8 cellular contexts compared by ENCODE assay signal in the genomic region with DNA sequence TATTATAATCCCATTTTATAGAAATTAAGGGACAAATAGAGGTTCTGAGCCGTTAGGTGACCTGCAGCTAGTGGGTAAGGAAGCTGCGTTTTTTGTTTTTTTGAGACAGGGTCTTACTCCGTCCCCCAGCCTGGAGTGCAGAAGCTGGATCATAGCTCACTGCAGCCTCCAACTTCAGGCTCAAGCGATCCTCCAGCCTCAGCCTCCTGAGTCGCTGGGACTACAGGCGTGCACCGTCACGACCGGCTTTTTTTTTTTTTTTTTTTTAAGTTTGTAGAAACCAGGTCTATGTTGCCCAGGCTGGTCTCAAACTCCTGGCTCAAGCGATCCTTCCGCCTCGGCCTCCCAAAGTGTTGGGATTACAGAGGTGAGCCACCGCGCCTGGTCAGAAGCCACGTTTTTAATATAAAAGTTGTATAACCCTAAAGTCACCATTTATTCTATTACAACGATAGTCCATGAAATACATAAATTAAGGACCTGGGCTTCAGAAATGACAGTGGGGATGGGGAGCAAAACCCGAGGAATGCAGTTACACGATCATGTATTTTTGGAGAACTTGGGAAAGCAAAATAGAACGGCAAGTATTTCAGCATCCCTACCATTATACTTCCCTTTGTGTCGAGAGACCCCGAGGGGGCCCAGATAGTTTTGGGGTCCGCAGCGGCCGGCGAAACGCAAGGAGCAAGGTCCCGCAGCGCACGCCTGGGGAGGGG. TPM values are rescaled to one million over a fixed set of nuclear protein-coding genes. Genes with fewer than 3 reads are reported as not detected.
DNase-seq lines count a peak whose midpoint lies in the region; ATAC-seq and TF ChIP-seq lines count a peak whose summit lies in the region.

No MANE protein-coding gene starts in this region.

- H3K79me1 ChIP-seq in mesendoderm (ENCODE audit: low read length) = peaks cover 6% of the 10 kb centered on the region

- H2BK15ac ChIP-seq in mesendoderm (replicated peaks; ENCODE audit: low read depth) = no peak overlapping the region

- peaks cover 44% of the 10 kb centered on the region for H3K4me1 Mint-ChIP-seq in stimulated activated naive CD8-positive, alpha-beta T cell treated with anti-CD3 and anti-CD28 coated beads, Interleukin-15, Interleukin-2, amounts not matched to agents 100 ng/mL and 50 ng/mL, for 24 hours (ENCODE audit: low read depth)

- TF ChIP-seq CTCF in astrocyte of the cerebellum (IDR thresholded peaks at IDR 0.05; ENCODE audit: low read depth, low read length, missing control alignments) = no peak

- peaks cover 3% of the 10 kb centered on the region for H3K36me3 ChIP-seq in mesendoderm (ENCODE audit: control insufficient read depth, insufficient read depth, low read length)

- peak overlapping the region; percentile 94 for H3K4me3 Mint-ChIP-seq in stimulated activated naive CD8-positive, alpha-beta T cell treated with anti-CD3 and anti-CD28 coated beads, Interleukin-15, Interleukin-2, amounts not matched to agents 100 ng/mL and 50 ng/mL, for 24 hours

- H3K9me3 Mint-ChIP-seq in stimulated activated naive CD8-positive, alpha-beta T cell treated with anti-CD3 and anti-CD28 coated beads, Interleukin-15, Interleukin-2, amounts not matched to agents 100 ng/mL and 50 ng/mL, for 24 hours = no peaks in the 10 kb centered on the region

- no peak overlapping the region for H2AK5ac ChIP-seq in mesendoderm (ENCODE audit: low read length)

- H3K79me2 ChIP-seq in mesendoderm (ENCODE audit: control insufficient read depth, insufficient read depth, low read length) = peaks cover 20% of the 10 kb centered on the region

- H3K4me2 ChIP-seq in mesendoderm (ENCODE audit: low read length) = peak overlapping the region; percentile 71

- peak overlapping the region; percentile 66 for H3K23ac ChIP-seq in mesendoderm (ENCODE audit: low read length)

- peak overlapping the region; percentile 98 for H3K9ac ChIP-seq in mesendoderm (ENCODE audit: low read length)

- H3K4ac ChIP-seq in mesendoderm (ENCODE audit: low read depth, low read length) = peak overlapping the region; percentile 18

- peak overlapping the region; percentile 56 for H4K5ac ChIP-seq in mesendoderm (ENCODE audit: low read length)

- H3K4me3 ChIP-seq in astrocyte of the cerebellum (ENCODE audit: low read depth, low read length) (peak overlapping the region; percentile 77), mesendoderm (ENCODE audit: low read length) (peak overlapping the region; percentile 99)

- no peak overlapping the region for H4K8ac ChIP-seq in mesendoderm (ENCODE audit: low read depth, low read length)

- peaks cover 3% of the 10 kb centered on the region for H3K4me1 ChIP-seq in mesendoderm (ENCODE audit: control insufficient read depth, low read depth, low read length)

- H3K18ac ChIP-seq in mesendoderm (ENCODE audit: low read length) = peak overlapping the region; percentile 8

- H3K36me3 Mint-ChIP-seq in stimulated activated naive CD8-positive, alpha-beta T cell treated with anti-CD3 and anti-CD28 coated beads, Interleukin-15, Interleukin-2, amounts not matched to agents 100 ng/mL and 50 ng/mL, for 24 hours (ENCODE audit: low read depth) = peaks cover 40% of the 10 kb centered on the region

- H2BK5ac ChIP-seq in mesendoderm (ENCODE audit: low read length) = no peak overlapping the region

- H2BK120ac ChIP-seq in mesendoderm (ENCODE audit: low read depth, low read length) = no peak overlapping the region

- peaks cover 4% of the 10 kb centered on the region for H3K27me3 Mint-ChIP-seq in stimulated activated naive CD8-positive, alpha-beta T cell treated with anti-CD3 and anti-CD28 coated beads, Interleukin-15, Interleukin-2, amounts not matched to agents 100 ng/mL and 50 ng/mL, for 24 hours

- peak overlapping the region; percentile 95 for H3K56ac ChIP-seq in mesendoderm (ENCODE audit: low read length)

- in situ Hi-C loops in astrocyte of the cerebellum (cut with HindIII; ENCODE audit: low sequenced_read_pairs) = no loop called here

- WGBS in mesendoderm (ENCODE audit: extremely low coverage, insufficient coverage, low lambda C conversion rate) = no CpG with 5 or more reads among the region's 29 CpGs

- ATAC-seq in stimulated activated naive CD8-positive, alpha-beta T cell treated with anti-CD3 and anti-CD28 coated beads, Interleukin-15, Interleukin-2, amounts not matched to agents 100 U/mL and 50 U/mL, for 24 hours = no peak
- ATAC-seq in HG02588 (IDR thresholded peaks at IDR 0.05; ENCODE audit: unreplicated experiment) = no peak

- no peak overlapping the region for H3K27ac ChIP-seq in mesendoderm (ENCODE audit: low read depth, low read length)

- H3K27ac Mint-ChIP-seq in stimulated activated naive CD8-positive, alpha-beta T cell treated with anti-CD3 and anti-CD28 coated beads, Interleukin-15, Interleukin-2, amounts not matched to agents 100 ng/mL and 50 ng/mL, for 24 hours = peak overlapping the region; percentile 88

- DNase-seq in stimulated activated naive CD8-positive, alpha-beta T cell treated with anti-CD3 and anti-CD28 coated beads, Interleukin-15, Interleukin-2, amounts not matched to agents 100 U/mL and 50 U/mL, for 24 hours = no peak
- no peak for DNase-seq in astrocyte of the cerebellum (ENCODE audit: low read depth)
- peak; percentile 8 for DNase-seq in mesendoderm
- DNase-seq in NCI-H2029 treated with DMSO at 0.1 percent for 48 hours (lab: John Stamatoyannopoulos, UW) = no peak
- DNase-seq in NCI-H510A (lab: John Stamatoyannopoulos, UW) = no peak
- DNase-seq in inferior parietal cortex (ENCODE audit: extremely low spot score) = no peak

- no peaks in the 10 kb centered on the region for H3K27me3 ChIP-seq in mesendoderm (ENCODE audit: insufficient read depth, low read length, poor library complexity)

RNA-seq across cellular contexts. Expression of a gene that starts 0.6 kb away (rescaled TPM):
- 74.3 TPM for polyA plus RNA-seq in mesendoderm (2013, experiment 1 of 2)
- 70.3 TPM for polyA plus RNA-seq in mesendoderm (2013, experiment 2 of 2)

RNA-seq across cellular contexts. Expression of a gene that starts 27.1 kb away (rescaled TPM):
- not detected for polyA plus RNA-seq in mesendoderm (2013, experiment 1 of 2)
- polyA plus RNA-seq in mesendoderm (2013, experiment 2 of 2) = not detected

RNA-seq across cellular contexts. Expression of a gene that starts 59.2 kb away (rescaled TPM):
- 0.11 TPM for polyA plus RNA-seq in mesendoderm (2013, experiment 1 of 2)
- 0.11 TPM for polyA plus RNA-seq in mesendoderm (2013, experiment 2 of 2)
